Comparison of ENCODE assay signal across 12 cellular contexts in the genomic region with DNA sequence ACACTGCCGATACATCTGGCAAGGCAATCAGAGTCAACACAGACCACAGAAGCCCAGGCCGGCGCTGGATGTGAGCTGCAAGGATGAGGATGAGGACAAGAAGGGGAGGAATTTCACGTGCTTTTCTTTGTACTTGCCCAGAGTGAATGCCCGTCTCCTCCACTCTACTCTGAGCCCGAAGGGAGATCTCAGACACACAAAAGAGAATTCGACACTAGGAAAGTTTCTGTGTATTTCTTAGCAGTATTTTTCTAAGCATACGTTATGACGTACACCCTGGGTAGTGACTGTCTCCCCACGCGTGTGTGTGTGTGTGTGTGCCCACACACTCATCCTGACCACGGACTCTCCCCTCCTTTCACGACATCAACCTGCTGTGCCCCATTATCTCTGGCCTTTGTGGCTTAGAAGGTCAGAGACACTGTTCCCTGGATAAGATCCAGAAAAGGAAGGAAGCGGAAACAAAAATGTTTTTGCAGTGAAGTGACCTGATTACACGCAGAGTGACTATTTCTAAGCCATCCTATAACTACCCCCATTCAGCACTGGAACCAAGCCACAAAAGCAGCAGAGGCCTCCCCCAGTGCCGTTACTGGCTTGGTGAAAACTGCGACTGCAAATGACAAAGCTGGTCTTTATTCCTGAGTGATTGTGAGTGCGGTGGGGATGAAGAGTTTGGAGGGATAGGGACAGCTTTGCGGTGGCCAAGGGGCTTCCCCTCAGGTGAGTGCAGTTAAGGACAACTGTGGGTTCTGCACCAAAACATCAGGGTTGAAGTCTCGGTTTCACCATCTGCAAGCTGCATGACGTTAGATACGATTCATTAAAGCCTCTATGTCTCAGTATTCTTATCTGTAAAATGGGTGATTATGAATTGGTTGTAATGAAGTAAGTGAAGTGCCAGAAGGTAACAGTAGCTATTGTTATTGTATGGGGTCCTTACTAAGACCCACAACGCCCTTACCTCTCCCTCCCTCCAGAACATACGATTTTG.
DNase-seq lines count a peak whose midpoint lies in the region; ATAC-seq, FAIRE-seq and TF ChIP-seq lines count a peak whose summit lies in the region.
"Had no signal": no experiment of that assay in that cellular context is flagged by ENCODE, and none has a peak within 500 bp of the region (broad histone marks: within the 10 kb centered on the region; RNA-seq: fewer than 3 reads in every experiment).

No MANE protein-coding gene starts in this region.

- H3K36me3 ChIP-seq in brain microvascular endothelial cell (replicated peaks) (no peaks in the 10 kb centered on the region), kidney (ENCODE audit: control insufficient read depth in 1 of 2, insufficient read depth in 2 of 2, low read length in 2 of 2) (no peaks in the 10 kb centered on the region)

- DNase-seq in HS-27A (ENCODE audit: low read depth), result peak; percentile 62
- peak; percentile 72 for DNase-seq in brain microvascular endothelial cell
- no peak for DNase-seq in kidney
- DNase-seq in smooth muscle cell of the brain vasculature (ENCODE audit: low read depth, low spot score), result peak; percentile 50
- DNase-seq in OCI-M1 (lab: John Stamatoyannopoulos, UW), result no peak
- no peak for DNase-seq in stimulated activated CD8-positive, alpha-beta memory T cell treated with anti-CD3 and anti-CD28 coated beads, Interleukin-4, amount 100 ng/mL, for 48 hours
- DNase-seq in NCI-H1694 (lab: John Stamatoyannopoulos, UW), result no peak
- DNase-seq: activated T-cell treated with anti-CD3 and anti-CD28 coated beads, Interleukin-2, amount 50 U/mL, for 72 hours; NCI-H2029 treated with DMSO at 0.1 percent for 48 hours; stimulated activated CD4-positive, alpha-beta T cell treated with anti-CD3 and anti-CD28 coated beads, Interleukin-4, amount 100 ng/mL, for 24 hours had no signal

- H3K9me3 ChIP-seq in kidney (ENCODE audit: control insufficient read depth in 1 of 2, low read length in 2 of 2), result no peaks in the 10 kb centered on the region

- in situ Hi-C loops in brain microvascular endothelial cell (cut with HindIII; ENCODE audit: low pct_ligation_motif_present, low sequenced_read_pairs), result no loop called here

- no peak for ATAC-seq in GM19397 (IDR thresholded peaks at IDR 0.05; ENCODE audit: unreplicated experiment)
- ATAC-seq: activated T-cell treated with anti-CD3 and anti-CD28 coated beads, Interleukin-2, amount 50 U/mL, for 72 hours had no signal

- peak overlapping the region; percentile 80 for H3K27ac ChIP-seq in brain microvascular endothelial cell
- no peak overlapping the region for H3K27ac ChIP-seq in kidney (ENCODE audit: low read depth in 2 of 2, low read length in 2 of 2)

- intact Hi-C loops in kidney (cut with DNase I), result no loop called here

- H3K4me3 ChIP-seq in brain microvascular endothelial cell (ENCODE audit: low read depth, low read length) (peak overlapping the region; percentile 1), kidney (ENCODE audit: low read length in 2 of 2) (peak overlapping the region; percentile 10 to 12)
- H3K4me3 ChIP-seq: lung had no signal

- peaks cover 0 to 7% of the 10 kb centered on the region in 2 donors for H3K4me1 ChIP-seq in kidney (ENCODE audit: control insufficient read depth in 1 of 2, insufficient read depth in 1 of 2, low read depth in 1 of 2, low read length in 2 of 2)

- H3K27me3 ChIP-seq in brain microvascular endothelial cell (replicated peaks), result no peaks in the 10 kb centered on the region

- H3K9ac ChIP-seq in kidney (ENCODE audit: low read length in 2 of 2), result peak overlapping the region in 1 of 2 donors; percentile 17

- TF ChIP-seq CTCF in brain microvascular endothelial cell (IDR thresholded peaks at IDR 0.05; ENCODE audit: low read depth, low read length, missing control alignments), result no peak
- TF ChIP-seq CTCF in kidney (IDR thresholded peaks at IDR 0.05; ENCODE audit: borderline replicate concordance, extremely low read depth, insufficient read depth), result no peak

- FAIRE-seq in kidney (lab: Jason Lieb, UNC), result no peak

Comparison
In these comparisons a context has a peak if more than half of its experiments do, and no peak if none do; other contexts are left out.
1. DNase-seq: peak in HS-27A (single experiment), brain microvascular endothelial cell (single experiment) and smooth muscle cell of the brain vasculature (single experiment); none in kidney (single experiment), OCI-M1 (single experiment), stimulated activated CD8-positive, alpha-beta memory T cell treated with anti-CD3 and anti-CD28 coated beads, Interleukin-4, amount 100 ng/mL, for 48 hours (single experiment) and NCI-H1694 (single experiment).